23 cellular contexts compared by ENCODE assay signal in the genomic region with DNA sequence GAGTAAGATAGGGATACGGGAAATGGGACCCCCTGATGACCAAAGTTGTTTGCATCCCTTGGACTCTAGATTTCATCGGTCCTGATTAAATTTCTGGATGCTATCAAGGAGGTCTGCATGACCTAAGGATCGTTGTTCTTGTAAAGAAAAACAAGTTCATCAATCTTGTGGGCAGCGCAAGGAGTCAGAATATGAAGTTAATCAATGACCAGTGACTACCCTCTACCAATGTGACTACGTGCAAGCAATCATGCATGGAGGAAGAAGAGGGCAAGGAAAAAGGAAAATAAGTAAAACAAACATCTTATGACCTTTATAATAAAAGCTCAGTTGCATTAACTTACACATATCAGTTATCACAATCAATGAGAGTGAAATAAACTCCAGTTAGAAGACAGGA.
DNase-seq lines count a peak whose midpoint lies in the region; ATAC-seq and TF ChIP-seq lines count a peak whose summit lies in the region.
"Had no signal": no experiment of that assay in that cellular context is flagged by ENCODE, and none has a peak within 500 bp of the region (broad histone marks: within the 10 kb centered on the region; RNA-seq: fewer than 3 reads in every experiment).

No MANE protein-coding gene starts in this region.

- WGBS in endodermal cell (ENCODE audit: insufficient coverage in 1 of 2, insufficient read length in 1 of 2), 2 experiments, result 90 to 92% methylated on average over 3 to 5 of the region's 5 CpGs

- no peak for ATAC-seq in HG03354 (IDR thresholded peaks at IDR 0.05; ENCODE audit: poor library complexity, severe bottlenecking, unreplicated experiment)
- ATAC-seq: HCT116 had no signal

- no peaks in the 10 kb centered on the region for H3K4me1 ChIP-seq in endodermal cell (ENCODE audit: control insufficient read depth, insufficient read depth, low read length)
- H3K4me1 ChIP-seq: Peyer's patch, SJCRH30 had no signal

- H3K36me3 Mint-ChIP-seq in endodermal cell (ENCODE audit: low read depth), result peaks cover 9% of the 10 kb centered on the region
- H3K36me3 Mint-ChIP-seq: CD14-positive monocyte had no signal

- H3K4me1 Mint-ChIP-seq in endodermal cell, result peaks cover 20% of the 10 kb centered on the region
- H3K4me1 Mint-ChIP-seq: B cell, CD14-positive monocyte had no signal

- DNase-seq in DMS53 (lab: John Stamatoyannopoulos, UW) (peak; percentile 3), DMS53 treated with DMSO at 0.1 percent for 48 hours (lab: John Stamatoyannopoulos, UW; ENCODE audit: unreplicated experiment) (no peak), endodermal cell (no peak), left kidney (ENCODE audit: low read depth, low spot score) (peak; percentile 23), pons (ENCODE audit: low spot score) (no peak), iPS-NIHi11 (ENCODE audit: low spot score) (no peak), NCI-H2171 (lab: John Stamatoyannopoulos, UW) (no peak)
- DNase-seq: DMS 273 treated with DMSO at 0.1 percent for 48 hours, GOT3, Karpas-422, MV-4-11, NCI-H1105 treated with DMSO at 0.1 percent for 48 hours, NCI-H2029 treated with DMSO at 0.1 percent for 48 hours, NCI-H345, NCI-H524, NCI-H774, Peyer's patch, SJCRH30 had no signal

- no peaks in the 10 kb centered on the region for H3K36me3 ChIP-seq in endodermal cell (ENCODE audit: control insufficient read depth, insufficient read depth, low read length)
- H3K36me3 ChIP-seq: Peyer's patch, SJCRH30 had no signal

- H3K4me3 Mint-ChIP-seq in endodermal cell, result no peak overlapping the region
- H3K4me3 Mint-ChIP-seq: B cell, CD14-positive monocyte had no signal

- no peaks in the 10 kb centered on the region for H3K27me3 ChIP-seq in endodermal cell (ENCODE audit: control insufficient read depth, insufficient read depth, low read length, poor library complexity, severe bottlenecking)
- H3K27me3 ChIP-seq: Peyer's patch, SJCRH30 had no signal

- TF ChIP-seq CTCF in endodermal cell (conservative IDR thresholded peaks at IDR 0.05), result no peak

- H3K27ac Mint-ChIP-seq in endodermal cell, result no peak overlapping the region
- H3K27ac Mint-ChIP-seq: B cell, CD14-positive monocyte had no signal

- H3K9ac ChIP-seq in endodermal cell (ENCODE audit: extremely low read depth, low read length, poor library complexity, severe bottlenecking), result no peak overlapping the region

- H3K27ac ChIP-seq in endodermal cell (ENCODE audit: low read depth, low read length), result no peak overlapping the region
- H3K27ac ChIP-seq: 22Rv1, Peyer's patch, SJCRH30 had no signal

- peaks cover 20% of the 10 kb centered on the region for H3K9me3 Mint-ChIP-seq in endodermal cell

- H3K4me3 ChIP-seq in endodermal cell (ENCODE audit: low read length), result peak overlapping the region; percentile 16
- H3K4me3 ChIP-seq: Peyer's patch, SJCRH30 had no signal

- peaks cover 18% of the 10 kb centered on the region for H3K9me3 ChIP-seq in endodermal cell (ENCODE audit: control insufficient read depth, low read length)
- H3K9me3 ChIP-seq: SJCRH30 had no signal

- no peaks in the 10 kb centered on the region for H3K27me3 Mint-ChIP-seq in endodermal cell (ENCODE audit: insufficient read depth)

Comparison
In these comparisons a context has a peak if more than half of its experiments do, and no peak if none do; other contexts are left out.
1. DNase-seq: peak in DMS53 (single experiment) and left kidney (single experiment); none in DMS53 treated with DMSO at 0.1 percent for 48 hours (single experiment), endodermal cell (single experiment), pons (single experiment), iPS-NIHi11 (single experiment) and NCI-H2171 (single experiment).